ENCODE assay signal across 8 cellular contexts in genomic region chr3:74135808-74136207, GRCh38.
"Had no signal": no experiment of that assay in that cellular context is flagged by ENCODE, and none has a peak within 500 bp of the region (broad histone marks: within the 10 kb centered on the region; RNA-seq: fewer than 3 reads in every experiment).

No MANE protein-coding gene starts in this region.

- FAIRE-seq: HepG2 had no signal

- H3K4me3 ChIP-seq: GM23248, HAP-1 had no signal

- H3K9ac ChIP-seq: GM23248 had no signal

- DNase-seq: GM23248, GOT3, H7, HFFc6 had no signal

- H2AFZ ChIP-seq: GM23248 had no signal

- H3K27ac ChIP-seq: GM23248, HL-60 had no signal

- ATAC-seq: HCT116, HepG2 had no signal
